15 cellular contexts compared by ENCODE assay signal in the genomic region with DNA sequence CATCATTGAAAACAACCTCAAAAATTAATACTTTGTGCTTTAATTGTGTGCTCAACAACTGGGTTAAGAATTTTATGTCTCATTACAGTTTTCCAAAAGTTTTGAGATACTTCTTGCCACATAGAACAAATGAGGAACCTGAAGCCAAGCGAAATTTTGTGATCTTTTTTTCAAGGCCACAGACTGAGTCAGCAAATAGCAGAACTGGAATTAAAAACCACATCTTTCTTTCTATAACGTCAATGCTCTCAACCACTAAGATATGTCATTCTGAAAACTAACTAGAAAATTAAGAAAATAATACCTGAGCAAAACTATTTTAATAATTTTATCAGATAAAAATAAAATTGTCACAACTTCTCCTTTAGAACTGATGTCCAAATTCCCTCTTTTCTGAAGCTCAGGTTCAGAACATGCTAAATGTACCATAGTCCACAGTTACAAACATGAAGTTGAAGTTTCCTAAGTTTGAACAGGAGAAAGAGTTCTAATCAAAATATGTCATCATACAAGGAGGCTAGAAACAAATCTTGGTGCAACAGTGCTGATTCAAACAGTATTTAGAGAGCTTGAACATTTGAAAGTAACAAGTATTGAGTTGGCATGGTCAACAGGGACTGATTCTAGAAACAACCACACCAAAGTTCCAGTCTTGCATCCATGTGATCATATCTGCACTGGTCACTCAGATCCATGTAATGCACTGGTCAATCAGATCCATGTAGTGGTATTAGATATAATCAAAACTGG. TPM values are rescaled to one million over a fixed set of nuclear protein-coding genes. Genes with fewer than 3 reads are reported as not detected.
DNase-seq lines count a peak whose midpoint lies in the region; ATAC-seq and TF ChIP-seq lines count a peak whose summit lies in the region.
"Had no signal": no experiment of that assay in that cellular context is flagged by ENCODE, and none has a peak within 500 bp of the region (broad histone marks: within the 10 kb centered on the region; RNA-seq: fewer than 3 reads in every experiment).

No MANE protein-coding gene starts in this region.

- H2BK5ac ChIP-seq in mesendoderm (ENCODE audit: low read length): no peak overlapping the region

- no CpG with 5 or more reads among the region's 2 CpGs for WGBS in mesendoderm (ENCODE audit: extremely low coverage, insufficient coverage, low lambda C conversion rate)

- TF ChIP-seq CTCF in activated CD8-positive, alpha-beta T cell treated with anti-CD3 and anti-CD28 coated beads for 36 hours (IDR thresholded peaks at IDR 0.05): no peak

- no peak for DNase-seq in activated CD8-positive, alpha-beta T cell treated with anti-CD3 and anti-CD28 coated beads for 36 hours
- DNase-seq in activated CD8-positive, alpha-beta T cell treated with anti-CD3 and anti-CD28 coated beads, Interleukin-2, amount 10 ng/mL, durations not matched to agents 7 days and 5 days: no peak
- DNase-seq in OCI-M1 (lab: John Stamatoyannopoulos, UW): peak; percentile 74
- peak; percentile 15 for DNase-seq in stromal cell of bone marrow (ENCODE audit: low read depth)
- DNase-seq in HEK293T (ENCODE audit: extremely low spot score): no peak
- no peak for DNase-seq in mesendoderm
- DNase-seq in cerebellum (ENCODE audit: low spot score): no peak
- DNase-seq: 8988T; activated B cell treated with CpG ODN at 0.5 μM for 24 hours; activated naive CD8-positive, alpha-beta T cell treated with anti-CD3 and anti-CD28 coated beads, Interleukin-2, amount 10 ng/mL, durations not matched to agents 7 days and 5 days; H7; left cardiac atrium; psoas muscle had no signal

- H3K56ac ChIP-seq in mesendoderm (ENCODE audit: low read length): no peak overlapping the region

- no peak overlapping the region for H4K8ac ChIP-seq in mesendoderm (ENCODE audit: low read depth, low read length)

- intact Hi-C loops in activated CD8-positive, alpha-beta T cell treated with anti-CD3 and anti-CD28 coated beads for 36 hours (cut with micrococcal nuclease): no loop called here

- no peaks in the 10 kb centered on the region for H3K36me3 Mint-ChIP-seq in activated CD8-positive, alpha-beta T cell treated with anti-CD3 and anti-CD28 coated beads for 36 hours (ENCODE audit: low read depth)
- H3K36me3 Mint-ChIP-seq in activated CD8-positive, alpha-beta T cell treated with anti-CD3 and anti-CD28 coated beads, Interleukin-2, amount 10 ng/mL, durations not matched to agents 7 days and 5 days (ENCODE audit: low read depth): no peaks in the 10 kb centered on the region
- H3K36me3 Mint-ChIP-seq: activated naive CD8-positive, alpha-beta T cell treated with anti-CD3 and anti-CD28 coated beads, Interleukin-2, amount 10 ng/mL, durations not matched to agents 7 days and 5 days had no signal

- POLR2A ChIA-PET in activated CD8-positive, alpha-beta T cell treated with anti-CD3 and anti-CD28 coated beads for 36 hours (lab: Charles Lee): no interaction called here
- POLR2A ChIA-PET in activated CD8-positive, alpha-beta T cell treated with anti-CD3 and anti-CD28 coated beads, Interleukin-2, amount 10 ng/mL, durations not matched to agents 7 days and 5 days (lab: Charles Lee): no interaction called here
- POLR2A ChIA-PET in HEK293T (lab: Yijun Ruan, JAX): no interaction called here

- no peak overlapping the region for H3K4me3 Mint-ChIP-seq in activated CD8-positive, alpha-beta T cell treated with anti-CD3 and anti-CD28 coated beads for 36 hours
- H3K4me3 Mint-ChIP-seq in activated CD8-positive, alpha-beta T cell treated with anti-CD3 and anti-CD28 coated beads, Interleukin-2, amount 10 ng/mL, durations not matched to agents 7 days and 5 days: no peak overlapping the region
- H3K4me3 Mint-ChIP-seq: activated B cell treated with CpG ODN at 0.5 μM for 24 hours; activated naive CD8-positive, alpha-beta T cell treated with anti-CD3 and anti-CD28 coated beads, Interleukin-2, amount 10 ng/mL, durations not matched to agents 7 days and 5 days had no signal

- ATAC-seq in activated CD8-positive, alpha-beta T cell treated with anti-CD3 and anti-CD28 coated beads for 36 hours: peak; percentile 51
- no peak for ATAC-seq in activated CD8-positive, alpha-beta T cell treated with anti-CD3 and anti-CD28 coated beads, Interleukin-2, amount 10 ng/mL, durations not matched to agents 7 days and 5 days
- peak; percentile 66 for ATAC-seq in HG03045 (IDR thresholded peaks at IDR 0.05; ENCODE audit: unreplicated experiment)
- ATAC-seq: left cardiac atrium, psoas muscle had no signal

- no peak overlapping the region for H3K4me3 ChIP-seq in mesendoderm (ENCODE audit: low read length)
- H3K4me3 ChIP-seq: psoas muscle had no signal

- no peaks in the 10 kb centered on the region for H3K27me3 Mint-ChIP-seq in activated CD8-positive, alpha-beta T cell treated with anti-CD3 and anti-CD28 coated beads for 36 hours
- no peaks in the 10 kb centered on the region for H3K27me3 Mint-ChIP-seq in activated CD8-positive, alpha-beta T cell treated with anti-CD3 and anti-CD28 coated beads, Interleukin-2, amount 10 ng/mL, durations not matched to agents 7 days and 5 days (ENCODE audit: low read depth)
- H3K27me3 Mint-ChIP-seq: activated B cell treated with CpG ODN at 0.5 μM for 24 hours; activated naive CD8-positive, alpha-beta T cell treated with anti-CD3 and anti-CD28 coated beads, Interleukin-2, amount 10 ng/mL, durations not matched to agents 7 days and 5 days had no signal

- no peak overlapping the region for H3K4ac ChIP-seq in mesendoderm (ENCODE audit: low read depth, low read length)

- H3K36me3 ChIP-seq in mesendoderm (ENCODE audit: control insufficient read depth, insufficient read depth, low read length): no peaks in the 10 kb centered on the region

- no peaks in the 10 kb centered on the region for H3K79me2 ChIP-seq in mesendoderm (ENCODE audit: control insufficient read depth, insufficient read depth, low read length)

- no peaks in the 10 kb centered on the region for H3K4me1 Mint-ChIP-seq in activated CD8-positive, alpha-beta T cell treated with anti-CD3 and anti-CD28 coated beads for 36 hours (ENCODE audit: low read depth)
- H3K4me1 Mint-ChIP-seq in activated CD8-positive, alpha-beta T cell treated with anti-CD3 and anti-CD28 coated beads, Interleukin-2, amount 10 ng/mL, durations not matched to agents 7 days and 5 days (ENCODE audit: low read depth): peaks cover 2% of the 10 kb centered on the region
- H3K4me1 Mint-ChIP-seq: activated B cell treated with CpG ODN at 0.5 μM for 24 hours; activated naive CD8-positive, alpha-beta T cell treated with anti-CD3 and anti-CD28 coated beads, Interleukin-2, amount 10 ng/mL, durations not matched to agents 7 days and 5 days had no signal

- H2BK15ac ChIP-seq in mesendoderm (replicated peaks; ENCODE audit: low read depth): no peak overlapping the region

- no peak overlapping the region for H3K9ac ChIP-seq in mesendoderm (ENCODE audit: low read length)

- H3K23ac ChIP-seq in mesendoderm (ENCODE audit: low read length): no peak overlapping the region

- no peaks in the 10 kb centered on the region for H3K79me1 ChIP-seq in mesendoderm (ENCODE audit: low read length)

- no peak overlapping the region for H3K27ac ChIP-seq in mesendoderm (ENCODE audit: low read depth, low read length)
- H3K27ac ChIP-seq: epithelial cell of prostate, psoas muscle had no signal

- no peak overlapping the region for H3K27ac Mint-ChIP-seq in activated CD8-positive, alpha-beta T cell treated with anti-CD3 and anti-CD28 coated beads for 36 hours
- no peak overlapping the region for H3K27ac Mint-ChIP-seq in activated CD8-positive, alpha-beta T cell treated with anti-CD3 and anti-CD28 coated beads, Interleukin-2, amount 10 ng/mL, durations not matched to agents 7 days and 5 days
- H3K27ac Mint-ChIP-seq: activated B cell treated with CpG ODN at 0.5 μM for 24 hours; activated naive CD8-positive, alpha-beta T cell treated with anti-CD3 and anti-CD28 coated beads, Interleukin-2, amount 10 ng/mL, durations not matched to agents 7 days and 5 days had no signal

- H3K4me1 ChIP-seq in mesendoderm (ENCODE audit: control insufficient read depth, low read depth, low read length): no peaks in the 10 kb centered on the region
- H3K4me1 ChIP-seq: psoas muscle had no signal

- no peaks in the 10 kb centered on the region for H3K27me3 ChIP-seq in mesendoderm (ENCODE audit: insufficient read depth, low read length, poor library complexity)

- H3K18ac ChIP-seq in mesendoderm (ENCODE audit: low read length): no peak overlapping the region

- H2AK5ac ChIP-seq in mesendoderm (ENCODE audit: low read length): no peak overlapping the region

- CTCF ChIA-PET in activated CD8-positive, alpha-beta T cell treated with anti-CD3 and anti-CD28 coated beads for 36 hours (lab: Charles Lee): no interaction called here
- CTCF ChIA-PET in activated CD8-positive, alpha-beta T cell treated with anti-CD3 and anti-CD28 coated beads, Interleukin-2, amount 10 ng/mL, durations not matched to agents 7 days and 5 days (lab: Charles Lee): interaction anchor here (1.2 kb wide), 1 partner anchor 24 kb away, joined by 5 read pairs; no protein-coding TSS in a partner anchor
- CTCF ChIA-PET in HEK293T (lab: Yijun Ruan, JAX): no interaction called here

- no peak overlapping the region for H2BK120ac ChIP-seq in mesendoderm (ENCODE audit: low read depth, low read length)

- H3K9me3 Mint-ChIP-seq in activated CD8-positive, alpha-beta T cell treated with anti-CD3 and anti-CD28 coated beads for 36 hours: no peaks in the 10 kb centered on the region
- no peaks in the 10 kb centered on the region for H3K9me3 Mint-ChIP-seq in activated CD8-positive, alpha-beta T cell treated with anti-CD3 and anti-CD28 coated beads, Interleukin-2, amount 10 ng/mL, durations not matched to agents 7 days and 5 days (ENCODE audit: insufficient read depth)
- H3K9me3 Mint-ChIP-seq: activated B cell treated with CpG ODN at 0.5 μM for 24 hours; activated naive CD8-positive, alpha-beta T cell treated with anti-CD3 and anti-CD28 coated beads, Interleukin-2, amount 10 ng/mL, durations not matched to agents 7 days and 5 days had no signal

- no peak overlapping the region for H4K5ac ChIP-seq in mesendoderm (ENCODE audit: low read length)

- no peak overlapping the region for H3K4me2 ChIP-seq in mesendoderm (ENCODE audit: low read length)

TF ChIP-seq in HEK293T, 16 proteins besides CTCF, POLR2A, EP300 and RAD21:
- TF ChIP-seq FOXK2 (IDR thresholded peaks at IDR 0.05): no peak
- no peak for TF ChIP-seq SP1 (IDR thresholded peaks at IDR 0.05)
- no peak for TF ChIP-seq ARNT (IDR thresholded peaks at IDR 0.05)
- no peak for TF ChIP-seq NFRKB (IDR thresholded peaks at IDR 0.05)
- TF ChIP-seq LEF1 (IDR thresholded peaks at IDR 0.05; ENCODE audit: borderline replicate concordance): no peak
- no peak for TF ChIP-seq FOXA1 (IDR thresholded peaks at IDR 0.05)
- TF ChIP-seq FOXM1 (IDR thresholded peaks at IDR 0.05; ENCODE audit: borderline replicate concordance): no peak

RNA-seq across cellular contexts. Expression of a gene that starts 27.6 kb away (rescaled TPM):
- total RNA-seq in activated CD8-positive, alpha-beta T cell treated with anti-CD3 and anti-CD28 coated beads for 36 hours: 1 to 10 TPM in 1 of 2 experiments, under 1 TPM in 1; 0.68 to 1.3 TPM
- total RNA-seq in activated CD8-positive, alpha-beta T cell treated with anti-CD3 and anti-CD28 coated beads, Interleukin-2, amount 10 ng/mL, durations not matched to agents 7 days and 5 days: 1 to 10 TPM in 1 of 2 experiments, under 1 TPM in 1; 0.79 to 1.1 TPM
- 0.22 TPM for polyA plus RNA-seq in mesendoderm (2013, experiment 1 of 2)
- polyA plus RNA-seq in mesendoderm (2013, experiment 2 of 2): 0.14 TPM
- 18.7 TPM for total RNA-seq in cerebellum

Comparison
In these comparisons a context has a peak if more than half of its experiments do, and no peak if none do; other contexts are left out.
1. DNase-seq: peak in OCI-M1 (single experiment) and stromal cell of bone marrow (single experiment); none in activated CD8-positive, alpha-beta T cell treated with anti-CD3 and anti-CD28 coated beads for 36 hours (single experiment), activated CD8-positive, alpha-beta T cell treated with anti-CD3 and anti-CD28 coated beads, Interleukin-2, amount 10 ng/mL, durations not matched to agents 7 days and 5 days (single experiment), HEK293T (single experiment), mesendoderm (single experiment) and cerebellum (single experiment).